Comparison of ENCODE assay signal across 8 cellular contexts in the genomic region with DNA sequence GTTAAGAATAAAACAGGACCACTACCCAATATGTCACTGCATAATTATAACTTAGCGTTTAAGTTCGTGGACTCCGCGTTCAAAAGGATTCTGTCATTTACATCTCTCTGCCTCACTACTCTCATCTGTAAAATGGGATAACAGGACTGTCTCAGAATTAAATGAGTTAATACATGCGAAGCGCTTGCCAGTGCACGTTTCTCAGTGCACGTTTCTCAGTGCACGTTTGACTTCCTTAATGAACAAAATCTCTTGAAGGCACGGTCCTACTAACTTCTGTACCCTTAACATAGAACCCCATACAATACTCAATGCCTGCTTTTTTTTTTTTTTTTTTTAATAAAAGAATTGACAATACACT. TPM values are rescaled to one million over a fixed set of nuclear protein-coding genes. Genes with fewer than 3 reads are reported as not detected.
DNase-seq lines count a peak whose midpoint lies in the region; ATAC-seq and TF ChIP-seq lines count a peak whose summit lies in the region.

No MANE protein-coding gene starts in this region.

- peaks cover 5% of the 10 kb centered on the region for H3K4me1 ChIP-seq in ACC112 (ENCODE audit: control insufficient read depth, insufficient read depth, low read length, unreplicated experiment)

- peaks cover 22% of the 10 kb centered on the region for H3K36me3 Mint-ChIP-seq in activated CD8-positive, alpha-beta T cell treated with anti-CD3 and anti-CD28 coated beads for 36 hours (ENCODE audit: low read depth)
- H3K36me3 Mint-ChIP-seq in stimulated activated memory B cell treated with anti-CD40 and anti-IgM and Interleukin-4, amounts not matched to agents 10 μg/mL and 1 μg/mL and 100 μg/mL, for 72 hours, result peaks cover 10% of the 10 kb centered on the region

- POLR2A ChIA-PET in activated CD8-positive, alpha-beta T cell treated with anti-CD3 and anti-CD28 coated beads for 36 hours (lab: Charles Lee), result interaction anchor here (0.7 to 1.0 kb wide), 3 partner anchors 10 to 146 kb away, joined by 3 to 6 read pairs (median 3); partner anchors contain the start of gene NDUFB4

- H3K4me3 ChIP-seq in ACC112 (ENCODE audit: low read depth, low read length), result peak overlapping the region; percentile 94
- peak overlapping the region; percentile 84 for H3K4me3 ChIP-seq in iPS-11a (ENCODE audit: low read depth, low read length)

- ATAC-seq in GM18519 (IDR thresholded peaks at IDR 0.05; ENCODE audit: low FRiP score, unreplicated experiment) (peak; percentile 22), HG03342 (IDR thresholded peaks at IDR 0.05; ENCODE audit: unreplicated experiment) (peak; percentile 12)
- no peak for ATAC-seq in activated CD8-positive, alpha-beta T cell treated with anti-CD3 and anti-CD28 coated beads for 36 hours
- ATAC-seq in stimulated activated memory B cell treated with anti-CD40 and anti-IgM and Interleukin-4, amounts not matched to agents 10 μg/mL and 1 μg/mL and 100 μg/mL, for 72 hours, result no peak

- no peaks in the 10 kb centered on the region for H3K27me3 Mint-ChIP-seq in activated CD8-positive, alpha-beta T cell treated with anti-CD3 and anti-CD28 coated beads for 36 hours
- H3K27me3 Mint-ChIP-seq in stimulated activated memory B cell treated with anti-CD40 and anti-IgM and Interleukin-4, amounts not matched to agents 10 μg/mL and 1 μg/mL and 100 μg/mL, for 72 hours, result no peaks in the 10 kb centered on the region

- H3K9me3 Mint-ChIP-seq in activated CD8-positive, alpha-beta T cell treated with anti-CD3 and anti-CD28 coated beads for 36 hours, result no peaks in the 10 kb centered on the region
- peaks cover 3% of the 10 kb centered on the region for H3K9me3 Mint-ChIP-seq in stimulated activated memory B cell treated with anti-CD40 and anti-IgM and Interleukin-4, amounts not matched to agents 10 μg/mL and 1 μg/mL and 100 μg/mL, for 72 hours

- peaks cover 4% of the 10 kb centered on the region for H3K36me3 ChIP-seq in ACC112 (ENCODE audit: insufficient read depth, low read length)

- intact Hi-C loops in activated CD8-positive, alpha-beta T cell treated with anti-CD3 and anti-CD28 coated beads for 36 hours (cut with micrococcal nuclease), result no loop called here

- no peak for DNase-seq in activated CD8-positive, alpha-beta T cell treated with anti-CD3 and anti-CD28 coated beads for 36 hours
- DNase-seq in NCI-H69 (lab: John Stamatoyannopoulos, UW), result no peak
- no peak for DNase-seq in HuH-7.5 (ENCODE audit: low spot score)

- H2AFZ ChIP-seq in ACC112 (ENCODE audit: low read length, unreplicated experiment), result peak overlapping the region; percentile 91

- peak overlapping the region; percentile 96 for H3K27ac Mint-ChIP-seq in activated CD8-positive, alpha-beta T cell treated with anti-CD3 and anti-CD28 coated beads for 36 hours
- H3K27ac Mint-ChIP-seq in stimulated activated memory B cell treated with anti-CD40 and anti-IgM and Interleukin-4, amounts not matched to agents 10 μg/mL and 1 μg/mL and 100 μg/mL, for 72 hours, result peak overlapping the region; percentile 99

- H3K27ac ChIP-seq in ACC112 (ENCODE audit: low read depth, low read length), result peak overlapping the region; percentile 90

- no peaks in the 10 kb centered on the region for H3K27me3 ChIP-seq in ACC112 (ENCODE audit: insufficient read depth, low read length)

- peaks cover 40% of the 10 kb centered on the region for H3K79me2 ChIP-seq in ACC112 (ENCODE audit: control insufficient read depth, insufficient read depth, low read length, unreplicated experiment)

- peaks cover 27% of the 10 kb centered on the region for H3K4me1 Mint-ChIP-seq in activated CD8-positive, alpha-beta T cell treated with anti-CD3 and anti-CD28 coated beads for 36 hours (ENCODE audit: low read depth)
- H3K4me1 Mint-ChIP-seq in stimulated activated memory B cell treated with anti-CD40 and anti-IgM and Interleukin-4, amounts not matched to agents 10 μg/mL and 1 μg/mL and 100 μg/mL, for 72 hours, result peaks cover 41% of the 10 kb centered on the region

- CTCF ChIA-PET in activated CD8-positive, alpha-beta T cell treated with anti-CD3 and anti-CD28 coated beads for 36 hours (lab: Charles Lee), result interaction anchor here (1.5 to 3.1 kb wide), 3 partner anchors 13 to 181 kb away, joined by 9 to 12 read pairs (median 10); no protein-coding TSS in a partner anchor

- H3K4me3 Mint-ChIP-seq in activated CD8-positive, alpha-beta T cell treated with anti-CD3 and anti-CD28 coated beads for 36 hours, result peak overlapping the region; percentile 84
- peak overlapping the region; percentile 96 for H3K4me3 Mint-ChIP-seq in stimulated activated memory B cell treated with anti-CD40 and anti-IgM and Interleukin-4, amounts not matched to agents 10 μg/mL and 1 μg/mL and 100 μg/mL, for 72 hours

- no peak for TF ChIP-seq CTCF in activated CD8-positive, alpha-beta T cell treated with anti-CD3 and anti-CD28 coated beads for 36 hours (IDR thresholded peaks at IDR 0.05)

RNA-seq across cellular contexts. Expression of gene RABL3, which starts 0.5 kb away (rescaled TPM):
- total RNA-seq in activated CD8-positive, alpha-beta T cell treated with anti-CD3 and anti-CD28 coated beads for 36 hours, result 10 to 100 TPM; 28.8 to 37.1 TPM

RNA-seq across cellular contexts. Expression of gene GTF2E1, which starts 0.7 kb away (rescaled TPM):
- 10 to 100 TPM; 25.2 to 25.9 TPM for total RNA-seq in activated CD8-positive, alpha-beta T cell treated with anti-CD3 and anti-CD28 coated beads for 36 hours

RNA-seq across cellular contexts. Expression of gene HGD, which starts 59.8 kb away (rescaled TPM):
- under 1 TPM; 0.16 to 0.78 TPM for total RNA-seq in activated CD8-positive, alpha-beta T cell treated with anti-CD3 and anti-CD28 coated beads for 36 hours

Comparison
In these comparisons a context has a peak if more than half of its experiments do, and no peak if none do; other contexts are left out.
1. ATAC-seq: peak in GM18519 (single experiment) and HG03342 (single experiment); none in activated CD8-positive, alpha-beta T cell treated with anti-CD3 and anti-CD28 coated beads for 36 hours (single experiment) and stimulated activated memory B cell treated with anti-CD40 and anti-IgM and Interleukin-4, amounts not matched to agents 10 μg/mL and 1 μg/mL and 100 μg/mL, for 72 hours (single experiment).